ENCODE assay signal across 9 cellular contexts in the genomic region with DNA sequence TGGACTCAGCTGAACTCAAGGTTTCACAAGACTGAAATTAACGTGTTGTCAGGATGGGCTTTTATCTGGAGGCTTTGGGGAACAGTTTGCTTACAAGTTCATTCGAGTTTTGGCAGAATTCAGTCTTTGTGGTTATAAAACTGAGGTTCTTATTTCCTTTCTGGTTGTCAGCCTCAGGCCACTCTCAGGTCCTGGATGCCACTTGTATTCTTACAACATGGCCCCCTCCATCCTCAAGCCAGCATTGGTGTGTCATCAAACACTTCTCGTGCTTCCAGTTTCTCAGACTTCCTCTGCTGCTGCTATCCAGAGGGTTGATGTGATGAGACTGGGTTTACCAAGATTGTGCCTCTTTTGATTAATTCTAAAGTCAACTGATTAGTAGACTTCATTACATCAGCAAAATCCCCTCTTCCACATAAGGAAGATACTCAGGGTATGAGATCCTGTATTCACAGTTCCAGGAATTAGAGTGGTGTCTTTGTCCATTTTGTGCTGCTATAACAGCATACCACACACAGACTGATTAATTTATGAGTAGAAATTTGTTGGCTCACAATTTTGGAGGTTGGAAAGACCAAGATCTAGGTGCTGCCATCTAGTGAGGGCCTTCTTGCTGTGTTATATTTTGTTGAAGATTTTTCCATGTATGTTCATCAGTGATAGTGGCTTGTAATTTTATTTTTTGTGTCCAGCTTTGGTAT. TPM values are rescaled to one million over a fixed set of nuclear protein-coding genes. Genes with fewer than 3 reads are reported as not detected.
DNase-seq lines count a peak whose midpoint lies in the region; ATAC-seq and TF ChIP-seq lines count a peak whose summit lies in the region.
"Had no signal": no experiment of that assay in that cellular context is flagged by ENCODE, and none has a peak within 500 bp of the region (broad histone marks: within the 10 kb centered on the region; RNA-seq: fewer than 3 reads in every experiment).

No MANE protein-coding gene starts in this region.

- CTCF ChIA-PET in activated naive CD4-positive, alpha-beta T cell treated with anti-CD3 and anti-CD28 coated beads for 36 hours (lab: Charles Lee), result interaction anchor here (0.6 to 1.2 kb wide), 7 partner anchors 9 to 101 kb away, joined by 3 to 5 read pairs (median 3); no protein-coding TSS in a partner anchor

- TF ChIP-seq POLR2A in right lobe of liver (IDR thresholded peaks at IDR 0.05), result no peak

- H3K27ac ChIP-seq in right lobe of liver, result no peak overlapping the region
- H3K27ac ChIP-seq in tibial artery, result no peak overlapping the region
- H3K27ac ChIP-seq: gastrocnemius medialis had no signal

- no peaks in the 10 kb centered on the region for H3K36me3 ChIP-seq in right lobe of liver
- H3K36me3 ChIP-seq in tibial artery, result no peaks in the 10 kb centered on the region
- H3K36me3 ChIP-seq: gastrocnemius medialis had no signal

- no peaks in the 10 kb centered on the region for H3K27me3 Mint-ChIP-seq in activated naive CD4-positive, alpha-beta T cell treated with anti-CD3 and anti-CD28 coated beads for 36 hours (ENCODE audit: low read depth)
- H3K27me3 Mint-ChIP-seq in activated T-cell treated with anti-CD3 and anti-CD28 coated beads, Interleukin-2, amount 50 U/mL, for 72 hours (ENCODE audit: low read depth), result no peaks in the 10 kb centered on the region

- TF ChIP-seq CTCF in right lobe of liver (IDR thresholded peaks at IDR 0.05), result peak; percentile 15 to 36 (median 28)
- TF ChIP-seq CTCF in tibial artery (IDR thresholded peaks at IDR 0.05), result peak in 1 of 2 experiments; percentile 8

- H3K4me3 ChIP-seq in right lobe of liver (no peak overlapping the region), tibial artery (no peak overlapping the region)
- H3K4me3 ChIP-seq: gastrocnemius medialis had no signal

- 36% methylated on average over 3 of the region's 3 CpGs for WGBS in right lobe of liver (ENCODE audit: insufficient coverage, low coverage, low lambda C conversion rate, missing lambda C conversion rate)

- H3K36me3 Mint-ChIP-seq in activated naive CD4-positive, alpha-beta T cell treated with anti-CD3 and anti-CD28 coated beads for 36 hours (ENCODE audit: low read depth), result no peaks in the 10 kb centered on the region
- H3K36me3 Mint-ChIP-seq in activated T-cell treated with anti-CD3 and anti-CD28 coated beads, Interleukin-2, amount 50 U/mL, for 72 hours (ENCODE audit: insufficient read depth in 2 of 2), result no peaks in the 10 kb centered on the region

- peaks cover 54% of the 10 kb centered on the region for H3K4me1 Mint-ChIP-seq in activated naive CD4-positive, alpha-beta T cell treated with anti-CD3 and anti-CD28 coated beads for 36 hours (ENCODE audit: low read depth)
- H3K4me1 Mint-ChIP-seq in activated T-cell treated with anti-CD3 and anti-CD28 coated beads, Interleukin-2, amount 50 U/mL, for 72 hours (ENCODE audit: low read depth), result peaks cover 53% of the 10 kb centered on the region

- no peak overlapping the region for H3K4me3 Mint-ChIP-seq in activated naive CD4-positive, alpha-beta T cell treated with anti-CD3 and anti-CD28 coated beads for 36 hours
- peak overlapping the region; percentile 5 to 77 for H3K4me3 Mint-ChIP-seq in activated T-cell treated with anti-CD3 and anti-CD28 coated beads, Interleukin-2, amount 50 U/mL, for 72 hours

- no peaks in the 10 kb centered on the region for H3K9me3 Mint-ChIP-seq in activated naive CD4-positive, alpha-beta T cell treated with anti-CD3 and anti-CD28 coated beads for 36 hours
- no peaks in the 10 kb centered on the region for H3K9me3 Mint-ChIP-seq in activated T-cell treated with anti-CD3 and anti-CD28 coated beads, Interleukin-2, amount 50 U/mL, for 72 hours

- peak; percentile 72 to 75 for ATAC-seq in activated T-cell treated with anti-CD3 and anti-CD28 coated beads, Interleukin-2, amount 50 U/mL, for 72 hours (replicated peaks in 1 of 2)
- ATAC-seq in right lobe of liver (peak in 3 of 4 donors; percentile 28 to 48 (median 31)), HG03025 (IDR thresholded peaks at IDR 0.05; ENCODE audit: low FRiP score, unreplicated experiment) (no peak)

- H3K27ac Mint-ChIP-seq in activated naive CD4-positive, alpha-beta T cell treated with anti-CD3 and anti-CD28 coated beads for 36 hours, result peak overlapping the region; percentile 46
- peak overlapping the region; percentile 95 for H3K27ac Mint-ChIP-seq in activated T-cell treated with anti-CD3 and anti-CD28 coated beads, Interleukin-2, amount 50 U/mL, for 72 hours

- intact Hi-C loops in activated naive CD4-positive, alpha-beta T cell treated with anti-CD3 and anti-CD28 coated beads for 36 hours (cut with micrococcal nuclease), result loop anchor here (1.0 to 10.0 kb wide), 5 partner anchors 9 to 207 kb away; a partner anchor contains a TSS
- intact Hi-C loops in right lobe of liver (cut with DNase I), result no loop called here
- intact Hi-C loops in tibial artery (cut with DNase I; ENCODE audit: low total_unique reads), result loop anchor here (10.0 kb wide), 1 partner anchor 47 kb away; no protein-coding TSS in a partner anchor

- peak; percentile 59 for DNase-seq in activated naive CD4-positive, alpha-beta T cell treated with anti-CD3 and anti-CD28 coated beads for 36 hours
- DNase-seq in activated naive CD4-positive, alpha-beta T cell treated with anti-CD3 and anti-CD28 coated beads, Interleukin-2, amount 50 U/mL, for 16 hours, result no peak
- peak; percentile 49 for DNase-seq in KG1 (lab: John Stamatoyannopoulos, UW)
- peak; percentile 17 to 27 for DNase-seq in activated T-cell treated with anti-CD3 and anti-CD28 coated beads, Interleukin-2, amount 50 U/mL, for 72 hours
- DNase-seq in right lobe of liver, result no peak
- DNase-seq in COLO829 (ENCODE audit: low spot score), result no peak
- DNase-seq in tibial artery, result no peak
- DNase-seq: gastrocnemius medialis had no signal

- H3K27me3 ChIP-seq in right lobe of liver (no peaks in the 10 kb centered on the region), tibial artery (no peaks in the 10 kb centered on the region)
- H3K27me3 ChIP-seq: gastrocnemius medialis had no signal

- no peaks in the 10 kb centered on the region for H3K9me3 ChIP-seq in right lobe of liver
- no peaks in the 10 kb centered on the region for H3K9me3 ChIP-seq in tibial artery
- H3K9me3 ChIP-seq: gastrocnemius medialis had no signal

- H3K4me1 ChIP-seq in right lobe of liver (no peaks in the 10 kb centered on the region), tibial artery (peaks cover 0 to 58% (median 23%) of the 10 kb centered on the region in 4 donors)

RNA-seq across cellular contexts. Expression of a gene that starts 10.9 kb away (rescaled TPM):
- total RNA-seq in activated naive CD4-positive, alpha-beta T cell treated with anti-CD3 and anti-CD28 coated beads for 36 hours, result 10 to 100 TPM; 30.8 to 36.0 TPM
- 10 to 100 TPM; 67.2 to 68.1 TPM for total RNA-seq in activated T-cell treated with anti-CD3 and anti-CD28 coated beads, Interleukin-2, amount 50 U/mL, for 72 hours
- 10 to 100 TPM; 18.8 to 24.2 (median 21.8) TPM for total RNA-seq in right lobe of liver

RNA-seq across cellular contexts. Expression of a gene that starts 52.3 kb away (rescaled TPM):
- total RNA-seq in activated naive CD4-positive, alpha-beta T cell treated with anti-CD3 and anti-CD28 coated beads for 36 hours, result 10 to 100 TPM; 25.1 to 27.6 TPM
- total RNA-seq in activated T-cell treated with anti-CD3 and anti-CD28 coated beads, Interleukin-2, amount 50 U/mL, for 72 hours, result 10 to 100 TPM; 31.6 to 37.5 TPM
- total RNA-seq in right lobe of liver, result 10 to 100 TPM; 20.2 to 33.4 (median 23.9) TPM

Comparison
In these comparisons a context has a peak if more than half of its experiments do, and no peak if none do; other contexts are left out.
1. DNase-seq: peak in activated naive CD4-positive, alpha-beta T cell treated with anti-CD3 and anti-CD28 coated beads for 36 hours (single experiment), KG1 (single experiment) and activated T-cell treated with anti-CD3 and anti-CD28 coated beads, Interleukin-2, amount 50 U/mL, for 72 hours (2 of 2); none in activated naive CD4-positive, alpha-beta T cell treated with anti-CD3 and anti-CD28 coated beads, Interleukin-2, amount 50 U/mL, for 16 hours (single experiment), right lobe of liver (0 of 3), COLO829 (single experiment) and tibial artery (0 of 2).
2. intact Hi-C loops: an anchor here in activated naive CD4-positive, alpha-beta T cell treated with anti-CD3 and anti-CD28 coated beads for 36 hours (1.0 to 10.0 kb wide) and tibial artery (10.0 kb wide); none called in right lobe of liver.